In the genomic region with DNA sequence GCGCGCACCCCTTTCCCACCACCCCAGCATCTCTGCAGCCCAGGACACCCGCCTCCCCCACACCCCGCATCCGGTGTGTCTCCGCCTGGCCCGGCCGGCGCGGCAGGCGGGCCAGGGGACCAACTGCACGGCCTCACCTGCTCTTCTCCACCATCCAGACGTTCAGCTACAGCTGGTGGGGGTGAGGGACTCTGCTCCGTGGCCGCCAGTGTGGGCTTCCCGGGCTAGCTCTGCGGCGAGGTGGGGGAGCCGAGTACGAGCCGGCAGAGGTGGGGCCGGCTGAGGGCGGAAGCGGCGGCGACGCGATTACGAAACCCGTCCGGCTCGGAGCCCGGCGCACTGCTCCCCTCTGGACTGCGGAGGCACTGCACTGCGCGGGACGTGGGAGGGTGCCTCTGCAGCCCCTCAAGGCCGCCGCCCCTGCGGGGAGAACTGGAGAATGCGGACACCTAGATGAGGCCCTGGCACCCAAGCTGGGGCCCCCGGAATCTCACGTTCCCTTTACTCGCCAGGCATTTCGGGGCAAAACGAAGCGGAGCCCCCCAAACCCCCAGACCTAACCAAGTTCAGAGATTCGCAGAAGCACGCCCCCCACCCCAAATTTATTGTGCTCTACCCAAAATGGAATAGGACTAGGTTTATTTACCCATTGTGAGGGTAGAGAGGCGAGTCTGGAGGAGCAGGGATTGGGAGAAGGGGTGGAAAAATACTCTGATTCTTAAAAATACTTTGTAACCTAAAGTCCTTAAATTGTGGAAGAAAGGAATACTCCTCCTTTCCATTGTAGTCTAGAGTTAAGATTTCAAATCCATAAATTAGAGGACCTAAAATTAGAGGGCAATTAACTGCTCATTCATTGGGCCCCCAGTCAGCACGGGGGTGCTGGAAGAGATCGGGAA, we compare ENCODE assay signal across 8 cellular contexts. TPM values are rescaled to one million over a fixed set of nuclear protein-coding genes. Genes with fewer than 3 reads are reported as not detected.
DNase-seq lines count a peak whose midpoint lies in the region; ATAC-seq and TF ChIP-seq lines count a peak whose summit lies in the region.

A gene with protein sequence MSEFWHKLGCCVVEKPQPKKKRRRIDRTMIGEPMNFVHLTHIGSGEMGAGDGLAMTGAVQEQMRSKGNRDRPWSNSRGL (minus strand): TSS at position 281 of the 899 bp plus-strand sequence. CDS start 3,892 bp downstream, outside the sequence.

- H3K4me3 Mint-ChIP-seq in activated T-cell treated with anti-CD3 and anti-CD28 coated beads, Interleukin-2, amount 50 U/mL, for 24 hours, result peak within 1 kb of the TSS; percentile 90
- H3K4me3 Mint-ChIP-seq in stimulated activated effector memory CD8-positive, alpha-beta T cell treated with anti-CD3 and anti-CD28 coated beads, Interleukin-12 subunit alpha, Interleukin-12 subunit beta, amount 100 ng/mL, for 72 hours, result peak within 1 kb of the TSS; percentile 94

- POLR2A ChIA-PET in PC-9 (lab: Charles Lee; ENCODE audit: unreplicated experiment), result interaction anchor here (0.6 kb wide), 1 partner anchor 78 kb away, joined by 3 read pairs; no protein-coding TSS in a partner anchor

- peak; percentile 64 for ATAC-seq in GM21423 (IDR thresholded peaks at IDR 0.05; ENCODE audit: unreplicated experiment)
- ATAC-seq in stimulated activated effector memory CD8-positive, alpha-beta T cell treated with anti-CD3 and anti-CD28 coated beads, Interleukin-12 subunit alpha, Interleukin-12 subunit beta, amount 100 ng/mL, for 72 hours, result peak; percentile 89

- H3K27me3 ChIP-seq in PC-9 (ENCODE audit: insufficient read depth, low read depth) (no peaks in the 10 kb centered on the region), esophagus muscularis mucosa (no peaks in the 10 kb centered on the region)

- CTCF ChIA-PET in PC-9 (lab: Charles Lee), result interaction anchor here (0.6 to 1.0 kb wide), 5 partner anchors 12 to 510 kb away, joined by 3 to 5 read pairs (median 3); no protein-coding TSS in a partner anchor

- no peaks in the 10 kb centered on the region for H3K9me3 Mint-ChIP-seq in activated T-cell treated with anti-CD3 and anti-CD28 coated beads, Interleukin-2, amount 50 U/mL, for 24 hours
- no peaks in the 10 kb centered on the region for H3K9me3 Mint-ChIP-seq in stimulated activated effector memory CD8-positive, alpha-beta T cell treated with anti-CD3 and anti-CD28 coated beads, Interleukin-12 subunit alpha, Interleukin-12 subunit beta, amount 100 ng/mL, for 72 hours

- H3K27ac Mint-ChIP-seq in activated T-cell treated with anti-CD3 and anti-CD28 coated beads, Interleukin-2, amount 50 U/mL, for 24 hours, result peak within 1 kb of the TSS; percentile 98
- peak within 1 kb of the TSS; percentile 97 for H3K27ac Mint-ChIP-seq in stimulated activated effector memory CD8-positive, alpha-beta T cell treated with anti-CD3 and anti-CD28 coated beads, Interleukin-12 subunit alpha, Interleukin-12 subunit beta, amount 100 ng/mL, for 72 hours

- H3K9me3 ChIP-seq in PC-9 (ENCODE audit: insufficient read depth, low read depth) (no peaks in the 10 kb centered on the region), esophagus muscularis mucosa (no peaks in the 10 kb centered on the region)

- intact Hi-C loops in PC-9 (cut with micrococcal nuclease; ENCODE audit: unreplicated experiment), result loop anchor here (2.0 to 10.0 kb wide), 2 partner anchors 83 to 495 kb away; no protein-coding TSS in a partner anchor
- intact Hi-C loops in esophagus muscularis mucosa (cut with DNase I), result loop anchor here (5.0 kb wide), 1 partner anchor 37 kb away; no protein-coding TSS in a partner anchor

- WGBS in esophagus muscularis mucosa, result 0% methylated on average over 8 of the region's 53 CpGs

- peaks cover 56% of the 10 kb centered on the region for H3K36me3 Mint-ChIP-seq in activated T-cell treated with anti-CD3 and anti-CD28 coated beads, Interleukin-2, amount 50 U/mL, for 24 hours (ENCODE audit: low read depth)
- H3K36me3 Mint-ChIP-seq in stimulated activated effector memory CD8-positive, alpha-beta T cell treated with anti-CD3 and anti-CD28 coated beads, Interleukin-12 subunit alpha, Interleukin-12 subunit beta, amount 100 ng/mL, for 72 hours, result peaks cover 49% of the 10 kb centered on the region

- peaks cover 62% of the 10 kb centered on the region for H3K4me1 Mint-ChIP-seq in activated T-cell treated with anti-CD3 and anti-CD28 coated beads, Interleukin-2, amount 50 U/mL, for 24 hours (ENCODE audit: low read depth)
- H3K4me1 Mint-ChIP-seq in stimulated activated effector memory CD8-positive, alpha-beta T cell treated with anti-CD3 and anti-CD28 coated beads, Interleukin-12 subunit alpha, Interleukin-12 subunit beta, amount 100 ng/mL, for 72 hours, result peaks cover 49% of the 10 kb centered on the region

- no peak for TF ChIP-seq EP300 in esophagus muscularis mucosa (IDR thresholded peaks at IDR 0.05)

- H3K4me2 ChIP-seq in PC-9, result peak within 1 kb of the TSS; percentile 90

- BruUV-seq in PC-9 (replicated peaks; lab: Mats Ljungman, UMichigan), result no TSS peak

- peak within 1 kb of the TSS; percentile 82 for H3K4me3 ChIP-seq in PC-9
- H3K4me3 ChIP-seq in esophagus muscularis mucosa, result peak within 1 kb of the TSS; percentile 77 to 97 (median 92)

- TF ChIP-seq CTCF in PC-9 (conservative IDR thresholded peaks at IDR 0.05) (peak; percentile 72), esophagus muscularis mucosa (IDR thresholded peaks at IDR 0.05) (peak in 2 of 3 experiments; percentile 63 to 71)

- peak; percentile 100 for DNase-seq in DMS 273 (lab: John Stamatoyannopoulos, UW; ENCODE audit: unreplicated experiment)
- DNase-seq in HuH-7.5 (ENCODE audit: low spot score), result peak; percentile 81
- DNase-seq in PC-9, result peak; percentile 59 to 74
- DNase-seq in activated T-cell treated with anti-CD3 and anti-CD28 coated beads, Interleukin-2, amount 50 U/mL, for 24 hours, result peak; percentile 90
- DNase-seq in esophagus muscularis mucosa (ENCODE audit: extremely low spot score), result peak; percentile 95
- DNase-seq in myocyte (ENCODE audit: low read depth), result peak; percentile 89
- peak; percentile 77 to 90 for DNase-seq in stimulated activated effector memory CD8-positive, alpha-beta T cell treated with anti-CD3 and anti-CD28 coated beads, Interleukin-12 subunit alpha, Interleukin-12 subunit beta, amount 100 ng/mL, for 72 hours (ENCODE audit: low spot score in 2 of 2)

- peaks cover 10% of the 10 kb centered on the region for H3F3A ChIP-seq in PC-9 (ENCODE audit: insufficient read depth, low read depth)

- no peak within 1 kb of the TSS for H3K27ac ChIP-seq in PC-9
- peak within 1 kb of the TSS; percentile 88 to 96 (median 94) for H3K27ac ChIP-seq in esophagus muscularis mucosa (replicated peaks in 1 of 4)

- H3K4me1 ChIP-seq in PC-9 (replicated peaks; ENCODE audit: insufficient read depth) (peaks cover 43% of the 10 kb centered on the region), esophagus muscularis mucosa (peaks cover 35 to 53% (median 47%) of the 10 kb centered on the region in 4 donors)

- H3K79me2 ChIP-seq in PC-9 (ENCODE audit: low read depth), result peaks cover 47% of the 10 kb centered on the region

- peaks cover 14% of the 10 kb centered on the region; the same call in 1 of the 2 replicates for H4K20me1 ChIP-seq in PC-9 (ENCODE audit: insufficient read depth)

- H3K36me3 ChIP-seq in PC-9 (ENCODE audit: low read depth) (peaks cover 18% of the 10 kb centered on the region; the same call in 1 of the 2 replicates), esophagus muscularis mucosa (peaks cover 14 to 21% (median 19%) of the 10 kb centered on the region in 4 donors)

- no peaks in the 10 kb centered on the region for H3K27me3 Mint-ChIP-seq in activated T-cell treated with anti-CD3 and anti-CD28 coated beads, Interleukin-2, amount 50 U/mL, for 24 hours

- H3K9me2 ChIP-seq in PC-9 (ENCODE audit: insufficient read depth), result no peaks in the 10 kb centered on the region

- peak; percentile 94 for TF ChIP-seq POLR2A in esophagus muscularis mucosa (IDR thresholded peaks at IDR 0.05; ENCODE audit: low read depth)

- peak within 1 kb of the TSS; percentile 86 for H2AFZ ChIP-seq in PC-9

RNA-seq across cellular contexts. Expression of the gene that starts here (rescaled TPM):
- total RNA-seq in PC-9 (2021) (59.4 and 62.8 TPM in 2 replicates), esophagus muscularis mucosa (10 to 100 TPM; 41.1 to 58.2 (median 49.6) TPM), myocyte (65.9 and 92.2 TPM in 2 replicates)
- polyA plus RNA-seq in myocyte (2012), result 86.8 TPM
